1 cellular context compared by ENCODE assay signal in genomic region chr5:118987988-118988945, GRCh38.
A peak's percentile ranks its signal among the peaks of the same experiment; 100 is the strongest.
TF ChIP-seq lines count a peak whose summit lies in the region.

A gene with protein sequence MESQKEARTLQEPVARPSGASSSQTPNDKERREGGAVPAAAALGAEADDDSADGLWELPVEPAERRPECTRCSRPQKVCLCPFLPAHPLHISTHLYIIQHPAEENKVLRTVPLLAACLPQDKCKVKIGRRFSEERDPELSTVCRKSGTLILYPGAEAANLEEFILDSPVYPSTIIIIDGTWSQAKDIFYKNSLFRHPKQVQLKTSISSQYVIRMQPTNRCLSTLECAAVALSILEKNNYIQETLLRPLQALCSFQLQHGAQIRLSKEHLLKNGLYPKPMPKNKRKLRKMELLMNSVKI (minus strand): TSS chr5:118988547. CDS start chr5:118988511, 36 bp downstream.

TF ChIP-seq in HepG2, 621 proteins besides CTCF, POLR2A, EP300 and RAD21 (continued from another document and continues in another):
- TF ChIP-seq ARID3A (IDR thresholded peaks at IDR 0.05; ENCODE audit: low read depth, low read length) (no peak), ZNF800 (CRISPR knock-in tag; IDR thresholded peaks at IDR 0.05) (peak; percentile 67; the same call in 1 of the 2 replicates), ZNF775 (CRISPR knock-in tag; IDR thresholded peaks at IDR 0.05; ENCODE audit: borderline replicate concordance) (no peak), GATAD1 (CRISPR knock-in tag; IDR thresholded peaks at IDR 0.05) (peak; percentile 67; the same call in 1 of the 2 replicates), PTBP1 (IDR thresholded peaks at IDR 0.05; ENCODE audit: low read depth, low read length, poor library complexity, severe bottlenecking) (no peak), ZNF777 (CRISPR knock-in tag; IDR thresholded peaks at IDR 0.05) (no peak), NFE2 (CRISPR knock-in tag; IDR thresholded peaks at IDR 0.05) (no peak), NR2C2 (CRISPR knock-in tag; IDR thresholded peaks at IDR 0.05; ENCODE audit: borderline replicate concordance) (peak; percentile 40; the same call in 1 of the 2 replicates), ZNF720 (CRISPR knock-in tag; IDR thresholded peaks at IDR 0.05) (no peak), ZIK1 (CRISPR knock-in tag; IDR thresholded peaks at IDR 0.05; ENCODE audit: borderline replicate concordance, low read depth) (peak; percentile 66; the same call in 1 of the 2 replicates), MATR3 (CRISPR knock-in tag; IDR thresholded peaks at IDR 0.05) (no peak), ZNF260 (CRISPR knock-in tag; IDR thresholded peaks at IDR 0.05; ENCODE audit: borderline replicate concordance, low read depth) (no peak), GPN1 (CRISPR knock-in tag; IDR thresholded peaks at IDR 0.05; ENCODE audit: borderline replicate concordance) (no peak), MXD4 (CRISPR knock-in tag; IDR thresholded peaks at IDR 0.05) (peak; percentile 95), PBX2 (CRISPR knock-in tag; IDR thresholded peaks at IDR 0.05) (no peak), SOX5 (CRISPR knock-in tag; IDR thresholded peaks at IDR 0.05; ENCODE audit: borderline replicate concordance) (no peak), ZNF891 (CRISPR knock-in tag; IDR thresholded peaks at IDR 0.05) (peak; percentile 82; the same call in 1 of the 2 replicates), HOXA3 (CRISPR knock-in tag; IDR thresholded peaks at IDR 0.05) (peak; percentile 87; the same call in 1 of the 2 replicates), ADNP (CRISPR knock-in tag; IDR thresholded peaks at IDR 0.05) (no peak), SMAD3 (CRISPR knock-in tag; IDR thresholded peaks at IDR 0.05) (peak; percentile 62; the same call in 1 of the 2 replicates), ZNF660 (CRISPR knock-in tag; IDR thresholded peaks at IDR 0.05; ENCODE audit: borderline replicate concordance, low read depth) (no peak), MED13 (CRISPR knock-in tag; IDR thresholded peaks at IDR 0.05) (no peak), E2F5 (CRISPR knock-in tag; conservative IDR thresholded peaks at IDR 0.05) (0 out of 2 replicates have a peak, but pooled peaks have one; percentile 17), MBNL3 (CRISPR knock-in tag; conservative IDR thresholded peaks at IDR 0.05) (no peak), POGK (CRISPR knock-in tag; conservative IDR thresholded peaks at IDR 0.05) (peak; percentile 66), ZNF543 (CRISPR knock-in tag; IDR thresholded peaks at IDR 0.05) (peak; percentile 54; the same call in 1 of the 2 replicates), CREB3 (CRISPR knock-in tag; IDR thresholded peaks at IDR 0.05) (peak; percentile 69), ZNF468 (CRISPR knock-in tag; IDR thresholded peaks at IDR 0.05) (no peak), CAMTA2 (CRISPR knock-in tag; IDR thresholded peaks at IDR 0.05; ENCODE audit: borderline replicate concordance) (peak; percentile 92; the same call in 1 of the 2 replicates), TEF (CRISPR knock-in tag; IDR thresholded peaks at IDR 0.05) (no peak), LBX2 (CRISPR knock-in tag; IDR thresholded peaks at IDR 0.05; ENCODE audit: borderline replicate concordance) (0 out of 2 replicates have a peak, but pooled peaks have one; percentile 58), KLF13 (CRISPR knock-in tag; IDR thresholded peaks at IDR 0.05) (peak; percentile 70; the same call in 1 of the 2 replicates), ZFAT (CRISPR knock-in tag; conservative IDR thresholded peaks at IDR 0.05) (no peak), ZKSCAN1 (IDR thresholded peaks at IDR 0.05; ENCODE audit: low read length) (no peak), HOXD1 (CRISPR knock-in tag; IDR thresholded peaks at IDR 0.05) (no peak), YEATS4 (CRISPR knock-in tag; IDR thresholded peaks at IDR 0.05; ENCODE audit: borderline replicate concordance) (peak; percentile 98), ZHX1 (CRISPR knock-in tag; IDR thresholded peaks at IDR 0.05; ENCODE audit: low read depth) (peak; percentile 91), MEIS1 (CRISPR knock-in tag; IDR thresholded peaks at IDR 0.05; ENCODE audit: borderline replicate concordance) (no peak), YEATS2 (CRISPR knock-in tag; IDR thresholded peaks at IDR 0.05; ENCODE audit: borderline replicate concordance) (peak; percentile 79; the same call in 1 of the 2 replicates)
- TF ChIP-seq, protein P1, sequence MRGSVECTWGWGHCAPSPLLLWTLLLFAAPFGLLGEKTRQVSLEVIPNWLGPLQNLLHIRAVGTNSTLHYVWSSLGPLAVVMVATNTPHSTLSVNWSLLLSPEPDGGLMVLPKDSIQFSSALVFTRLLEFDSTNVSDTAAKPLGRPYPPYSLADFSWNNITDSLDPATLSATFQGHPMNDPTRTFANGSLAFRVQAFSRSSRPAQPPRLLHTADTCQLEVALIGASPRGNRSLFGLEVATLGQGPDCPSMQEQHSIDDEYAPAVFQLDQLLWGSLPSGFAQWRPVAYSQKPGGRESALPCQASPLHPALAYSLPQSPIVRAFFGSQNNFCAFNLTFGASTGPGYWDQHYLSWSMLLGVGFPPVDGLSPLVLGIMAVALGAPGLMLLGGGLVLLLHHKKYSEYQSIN (CRISPR knock-in tag; IDR thresholded peaks at IDR 0.05; ENCODE audit: borderline replicate concordance) = no peak
